20 cellular contexts compared by ENCODE assay signal in the genomic region with DNA sequence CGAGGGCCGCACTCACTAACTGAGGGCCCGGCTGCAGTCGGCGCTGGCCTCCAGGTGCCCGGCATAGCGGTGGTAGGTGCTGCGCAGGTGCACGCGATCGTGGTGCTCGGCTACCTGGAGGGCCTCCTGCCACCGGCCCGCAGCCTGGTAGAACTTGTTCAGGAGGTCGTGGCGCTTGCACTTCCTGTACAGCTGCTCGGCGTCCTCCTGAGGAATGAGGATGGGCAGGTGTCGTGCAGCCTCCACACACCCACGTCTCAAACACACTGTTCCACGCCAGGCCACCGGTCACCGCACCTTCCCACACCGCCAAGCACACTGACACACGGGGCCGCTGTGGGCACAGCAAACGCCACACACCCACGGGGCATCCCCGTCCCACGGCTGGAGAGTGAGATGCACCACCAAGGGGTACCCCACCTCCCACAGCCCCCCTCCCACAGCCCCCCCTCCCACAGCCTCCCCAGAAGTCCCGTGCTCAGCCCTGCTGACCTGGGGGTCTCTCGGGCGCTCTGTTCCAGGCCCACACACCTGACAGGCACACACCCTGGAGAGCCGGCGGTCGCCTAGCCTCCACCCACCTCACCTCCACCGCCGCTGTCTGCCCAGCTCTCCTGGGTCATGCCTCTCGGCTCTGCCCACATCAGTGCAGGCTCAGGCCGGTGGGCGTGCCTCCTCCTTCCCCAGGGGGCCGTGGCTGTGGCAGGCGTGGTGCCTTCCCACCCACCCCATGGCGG. TPM values are rescaled to one million over a fixed set of nuclear protein-coding genes. Genes with fewer than 3 reads are reported as not detected.
DNase-seq lines count a peak whose midpoint lies in the region; ATAC-seq and TF ChIP-seq lines count a peak whose summit lies in the region.
"Had no signal": no experiment of that assay in that cellular context is flagged by ENCODE, and none has a peak within 500 bp of the region (broad histone marks: within the 10 kb centered on the region; RNA-seq: fewer than 3 reads in every experiment).

No MANE protein-coding gene starts in this region.

- no peaks in the 10 kb centered on the region for H3K4me1 ChIP-seq in osteoblast (ENCODE audit: insufficient read depth, low read length)
- H3K4me1 ChIP-seq: colonic mucosa, parathyroid adenoma had no signal

- POLR2A ChIA-PET in activated CD4-positive, alpha-beta memory T cell treated with anti-CD3 and anti-CD28 coated beads for 36 hours (lab: Charles Lee), result no interaction called here
- POLR2A ChIA-PET in activated CD4-positive, alpha-beta memory T cell treated with anti-CD3 and anti-CD28 coated beads, Interleukin-2, amount 10 ng/mL, durations not matched to agents 7 days and 5 days (lab: Charles Lee), result interaction anchor here (1.0 to 1.3 kb wide), 2 partner anchors 9 to 32 kb away, joined by 3 to 4 read pairs; no protein-coding TSS in a partner anchor
- POLR2A ChIA-PET in activated CD8-positive, alpha-beta T cell treated with anti-CD3 and anti-CD28 coated beads for 36 hours (lab: Charles Lee), result interaction anchor here (0.5 to 1.8 kb wide), 6 partner anchors 8 to 207 kb away, joined by 3 to 8 read pairs (median 4); a partner anchor contains a TSS

- CTCF ChIA-PET in activated CD4-positive, alpha-beta memory T cell treated with anti-CD3 and anti-CD28 coated beads for 36 hours (lab: Charles Lee), result interaction anchor here (0.5 kb wide), 1 partner anchor 362 kb away, joined by 3 read pairs; no protein-coding TSS in a partner anchor
- CTCF ChIA-PET in activated CD4-positive, alpha-beta memory T cell treated with anti-CD3 and anti-CD28 coated beads, Interleukin-2, amount 10 ng/mL, durations not matched to agents 7 days and 5 days (lab: Charles Lee), result no interaction called here
- CTCF ChIA-PET in activated CD8-positive, alpha-beta T cell treated with anti-CD3 and anti-CD28 coated beads for 36 hours (lab: Charles Lee), result no interaction called here

- no peaks in the 10 kb centered on the region for H3K36me3 Mint-ChIP-seq in activated CD4-positive, alpha-beta memory T cell treated with anti-CD3 and anti-CD28 coated beads for 36 hours
- H3K36me3 Mint-ChIP-seq in activated CD4-positive, alpha-beta memory T cell treated with anti-CD3 and anti-CD28 coated beads, Interleukin-2, amount 10 ng/mL, durations not matched to agents 7 days and 5 days (ENCODE audit: low read depth), result no peaks in the 10 kb centered on the region
- no peaks in the 10 kb centered on the region for H3K36me3 Mint-ChIP-seq in activated CD8-positive, alpha-beta T cell treated with anti-CD3 and anti-CD28 coated beads for 36 hours (ENCODE audit: low read depth)

- H2AFZ ChIP-seq in osteoblast (ENCODE audit: low read length), result no peak overlapping the region
- H2AFZ ChIP-seq: GM23338, hepatocyte, parathyroid adenoma had no signal

- no peak for TF ChIP-seq CTCF in activated CD8-positive, alpha-beta T cell treated with anti-CD3 and anti-CD28 coated beads for 36 hours (IDR thresholded peaks at IDR 0.05)
- no peak for TF ChIP-seq CTCF in osteoblast (IDR thresholded peaks at IDR 0.05; ENCODE audit: extremely low read depth, low read depth, low read length)

- intact Hi-C loops in activated CD4-positive, alpha-beta memory T cell treated with anti-CD3 and anti-CD28 coated beads for 36 hours (cut with micrococcal nuclease), result loop anchor here (2.0 kb wide), 1 partner anchor 71 kb away; no protein-coding TSS in a partner anchor
- intact Hi-C loops in activated CD8-positive, alpha-beta T cell treated with anti-CD3 and anti-CD28 coated beads for 36 hours (cut with micrococcal nuclease), result no loop called here
- intact Hi-C loops in posterior vena cava (cut with DNase I), result no loop called here

- no peak overlapping the region for H3K4me2 ChIP-seq in osteoblast (ENCODE audit: insufficient read depth, low read length)
- H3K4me2 ChIP-seq: GM23338, hepatocyte had no signal

- H3K4me1 Mint-ChIP-seq in activated CD4-positive, alpha-beta memory T cell treated with anti-CD3 and anti-CD28 coated beads for 36 hours (ENCODE audit: low read depth), result peaks cover 26% of the 10 kb centered on the region
- H3K4me1 Mint-ChIP-seq in activated CD4-positive, alpha-beta memory T cell treated with anti-CD3 and anti-CD28 coated beads, Interleukin-2, amount 10 ng/mL, durations not matched to agents 7 days and 5 days, result peaks cover 25% of the 10 kb centered on the region
- peaks cover 21% of the 10 kb centered on the region for H3K4me1 Mint-ChIP-seq in activated CD8-positive, alpha-beta T cell treated with anti-CD3 and anti-CD28 coated beads for 36 hours (ENCODE audit: low read depth)
- H3K4me1 Mint-ChIP-seq in stimulated activated naive CD8-positive, alpha-beta T cell treated with anti-CD3 and anti-CD28 coated beads, Interleukin-15, amount 100 ng/mL, for 72 hours, result peaks cover 28% of the 10 kb centered on the region

- H3K27me3 Mint-ChIP-seq in activated CD4-positive, alpha-beta memory T cell treated with anti-CD3 and anti-CD28 coated beads for 36 hours, result no peaks in the 10 kb centered on the region
- H3K27me3 Mint-ChIP-seq in activated CD4-positive, alpha-beta memory T cell treated with anti-CD3 and anti-CD28 coated beads, Interleukin-2, amount 10 ng/mL, durations not matched to agents 7 days and 5 days, result no peaks in the 10 kb centered on the region
- H3K27me3 Mint-ChIP-seq in activated CD8-positive, alpha-beta T cell treated with anti-CD3 and anti-CD28 coated beads for 36 hours, result no peaks in the 10 kb centered on the region
- no peaks in the 10 kb centered on the region for H3K27me3 Mint-ChIP-seq in stimulated activated naive CD8-positive, alpha-beta T cell treated with anti-CD3 and anti-CD28 coated beads, Interleukin-15, amount 100 ng/mL, for 72 hours

- no peaks in the 10 kb centered on the region for H3K9me3 ChIP-seq in osteoblast (ENCODE audit: low read depth, low read length)
- H3K9me3 ChIP-seq: colonic mucosa had no signal

- ATAC-seq in activated CD8-positive, alpha-beta T cell treated with anti-CD3 and anti-CD28 coated beads for 36 hours, result peak; percentile 57
- ATAC-seq in stimulated activated naive CD8-positive, alpha-beta T cell treated with anti-CD3 and anti-CD28 coated beads, Interleukin-15, amount 100 ng/mL, for 72 hours, result peak; percentile 64
- ATAC-seq: GM23338 had no signal

- peak; percentile 34 for DNase-seq in activated CD4-positive, alpha-beta memory T cell treated with anti-CD3 and anti-CD28 coated beads for 36 hours
- DNase-seq in activated CD4-positive, alpha-beta memory T cell treated with anti-CD3 and anti-CD28 coated beads, Interleukin-2, amount 10 ng/mL, durations not matched to agents 7 days and 5 days, result no peak
- DNase-seq in activated CD8-positive, alpha-beta T cell treated with anti-CD3 and anti-CD28 coated beads for 36 hours, result peak; percentile 37
- peak; percentile 25 for DNase-seq in central memory CD4-positive, alpha-beta T cell
- peak; percentile 25 to 27 for DNase-seq in stimulated activated naive CD8-positive, alpha-beta T cell treated with anti-CD3 and anti-CD28 coated beads, Interleukin-15, amount 100 ng/mL, for 72 hours
- DNase-seq in posterior vena cava (ENCODE audit: low spot score) (no peak), osteoblast (ENCODE audit: insufficient read length, low spot score, missing footprints) (no peak)
- DNase-seq in effector CD4-positive, alpha-beta T cell, result no peak
- DNase-seq: activated CD4-positive, CD25-positive, alpha-beta regulatory T cell treated with anti-CD3 and anti-CD28 coated beads, Interleukin-2, amount 50 U/mL, for 72 hours; colonic mucosa; DND-41; islet precursor cell; NCI-H1436 treated with DMSO at 0.1 percent for 48 hours had no signal

- no peaks in the 10 kb centered on the region for H3K9me3 Mint-ChIP-seq in activated CD4-positive, alpha-beta memory T cell treated with anti-CD3 and anti-CD28 coated beads for 36 hours
- H3K9me3 Mint-ChIP-seq in activated CD4-positive, alpha-beta memory T cell treated with anti-CD3 and anti-CD28 coated beads, Interleukin-2, amount 10 ng/mL, durations not matched to agents 7 days and 5 days, result no peaks in the 10 kb centered on the region
- no peaks in the 10 kb centered on the region for H3K9me3 Mint-ChIP-seq in activated CD8-positive, alpha-beta T cell treated with anti-CD3 and anti-CD28 coated beads for 36 hours
- no peaks in the 10 kb centered on the region for H3K9me3 Mint-ChIP-seq in stimulated activated naive CD8-positive, alpha-beta T cell treated with anti-CD3 and anti-CD28 coated beads, Interleukin-15, amount 100 ng/mL, for 72 hours
- H3K9me3 Mint-ChIP-seq: GM23338 had no signal

- peak overlapping the region; percentile 45 for H3K27ac Mint-ChIP-seq in activated CD4-positive, alpha-beta memory T cell treated with anti-CD3 and anti-CD28 coated beads for 36 hours
- H3K27ac Mint-ChIP-seq in activated CD4-positive, alpha-beta memory T cell treated with anti-CD3 and anti-CD28 coated beads, Interleukin-2, amount 10 ng/mL, durations not matched to agents 7 days and 5 days, result no peak overlapping the region
- H3K27ac Mint-ChIP-seq in activated CD8-positive, alpha-beta T cell treated with anti-CD3 and anti-CD28 coated beads for 36 hours, result peak overlapping the region; percentile 78
- H3K27ac Mint-ChIP-seq in stimulated activated naive CD8-positive, alpha-beta T cell treated with anti-CD3 and anti-CD28 coated beads, Interleukin-15, amount 100 ng/mL, for 72 hours, result peak overlapping the region; percentile 88 to 92
- H3K27ac Mint-ChIP-seq: GM23338 had no signal

- no peaks in the 10 kb centered on the region for H3K27me3 ChIP-seq in osteoblast (ENCODE audit: insufficient read depth, low read length)
- H3K27me3 ChIP-seq: colonic mucosa, hepatocyte had no signal

- no peaks in the 10 kb centered on the region for H4K20me1 ChIP-seq in osteoblast (ENCODE audit: insufficient read depth, low read length)

- no peaks in the 10 kb centered on the region for H3K36me3 ChIP-seq in osteoblast (ENCODE audit: insufficient read depth, low read length)
- H3K36me3 ChIP-seq: colonic mucosa had no signal

- no peak overlapping the region for H3K4me3 ChIP-seq in osteoblast (ENCODE audit: insufficient read depth, low read length)
- H3K4me3 ChIP-seq: colonic mucosa, GM23338, hepatocyte had no signal

- no peaks in the 10 kb centered on the region for H3K79me2 ChIP-seq in osteoblast (ENCODE audit: insufficient read depth, low read length)
- H3K79me2 ChIP-seq: hepatocyte, parathyroid adenoma had no signal

- no peak overlapping the region for H3K27ac ChIP-seq in osteoblast (ENCODE audit: low read depth, low read length)
- H3K27ac ChIP-seq: colonic mucosa, hepatocyte, parathyroid adenoma had no signal

- H3K4me3 Mint-ChIP-seq in activated CD4-positive, alpha-beta memory T cell treated with anti-CD3 and anti-CD28 coated beads for 36 hours, result peak overlapping the region; percentile 56
- no peak overlapping the region for H3K4me3 Mint-ChIP-seq in activated CD4-positive, alpha-beta memory T cell treated with anti-CD3 and anti-CD28 coated beads, Interleukin-2, amount 10 ng/mL, durations not matched to agents 7 days and 5 days
- peak overlapping the region; percentile 72 for H3K4me3 Mint-ChIP-seq in activated CD8-positive, alpha-beta T cell treated with anti-CD3 and anti-CD28 coated beads for 36 hours
- peak overlapping the region; percentile 80 to 86 for H3K4me3 Mint-ChIP-seq in stimulated activated naive CD8-positive, alpha-beta T cell treated with anti-CD3 and anti-CD28 coated beads, Interleukin-15, amount 100 ng/mL, for 72 hours
- H3K4me3 Mint-ChIP-seq: GM23338 had no signal

RNA-seq across cellular contexts. Expression of a gene that starts 7.4 kb away (rescaled TPM):
- 10 to 100 TPM; 14.8 to 15.5 TPM for total RNA-seq in activated CD4-positive, alpha-beta memory T cell treated with anti-CD3 and anti-CD28 coated beads for 36 hours
- total RNA-seq in activated CD4-positive, alpha-beta memory T cell treated with anti-CD3 and anti-CD28 coated beads, Interleukin-2, amount 10 ng/mL, durations not matched to agents 7 days and 5 days, result 10 to 100 TPM; 42.9 to 43.5 TPM
- total RNA-seq in activated CD8-positive, alpha-beta T cell treated with anti-CD3 and anti-CD28 coated beads for 36 hours, result 10 to 100 TPM; 12.9 to 14.3 TPM
- 10 to 100 TPM; 23.7 to 36.5 TPM for total RNA-seq in posterior vena cava
- 7.7 and 8.3 TPM in 2 replicates for total RNA-seq in osteoblast
- total RNA-seq: A673, SK-MEL-5 had no signal

RNA-seq across cellular contexts. Expression of a gene that starts 32.9 kb away (rescaled TPM):
- total RNA-seq in activated CD4-positive, alpha-beta memory T cell treated with anti-CD3 and anti-CD28 coated beads for 36 hours, result 10 to 100 TPM; 62.6 to 63.2 TPM
- total RNA-seq in activated CD4-positive, alpha-beta memory T cell treated with anti-CD3 and anti-CD28 coated beads, Interleukin-2, amount 10 ng/mL, durations not matched to agents 7 days and 5 days, result 10 to 100 TPM; 49.4 to 51.9 TPM
- 10 to 100 TPM; 59.1 to 62.1 TPM for total RNA-seq in activated CD8-positive, alpha-beta T cell treated with anti-CD3 and anti-CD28 coated beads for 36 hours
- total RNA-seq in posterior vena cava, result 10 to 100 TPM; 20.8 to 21.4 TPM
- total RNA-seq in osteoblast, result 12.4 and 18.1 TPM in 2 replicates

RNA-seq across cellular contexts. Expression of a gene that starts 37.3 kb away (rescaled TPM):
- not detected for total RNA-seq in activated CD4-positive, alpha-beta memory T cell treated with anti-CD3 and anti-CD28 coated beads for 36 hours
- total RNA-seq in activated CD4-positive, alpha-beta memory T cell treated with anti-CD3 and anti-CD28 coated beads, Interleukin-2, amount 10 ng/mL, durations not matched to agents 7 days and 5 days, result not detected
- total RNA-seq in activated CD8-positive, alpha-beta T cell treated with anti-CD3 and anti-CD28 coated beads for 36 hours, result not detected
- total RNA-seq in posterior vena cava, result under 1 TPM in 1 of 2 donors, not detected in 1; 0.14 TPM
- not detected in 2 replicates for total RNA-seq in osteoblast
- total RNA-seq: A673, colonic mucosa, GM23338, hepatocyte, lung microvascular endothelial cell, SK-MEL-5, temporal lobe had no signal

RNA-seq across cellular contexts. Expression of a gene that starts 51.2 kb away (rescaled TPM):
- 10 to 100 TPM; 27.1 to 33.6 TPM for total RNA-seq in activated CD4-positive, alpha-beta memory T cell treated with anti-CD3 and anti-CD28 coated beads for 36 hours
- 10 to 100 TPM; 44.2 to 49.4 TPM for total RNA-seq in activated CD4-positive, alpha-beta memory T cell treated with anti-CD3 and anti-CD28 coated beads, Interleukin-2, amount 10 ng/mL, durations not matched to agents 7 days and 5 days
- total RNA-seq in activated CD8-positive, alpha-beta T cell treated with anti-CD3 and anti-CD28 coated beads for 36 hours, result 10 to 100 TPM; 35.5 to 36.8 TPM
- total RNA-seq in posterior vena cava, result 10 to 100 TPM; 35.8 to 52.6 TPM
- total RNA-seq in osteoblast, result 161 and 187 TPM in 2 replicates

Comparison
In these comparisons a context has a peak if more than half of its experiments do, and no peak if none do; other contexts are left out.
1. DNase-seq: peak in activated CD4-positive, alpha-beta memory T cell treated with anti-CD3 and anti-CD28 coated beads for 36 hours (single experiment), activated CD8-positive, alpha-beta T cell treated with anti-CD3 and anti-CD28 coated beads for 36 hours (single experiment), central memory CD4-positive, alpha-beta T cell (single experiment) and stimulated activated naive CD8-positive, alpha-beta T cell treated with anti-CD3 and anti-CD28 coated beads, Interleukin-15, amount 100 ng/mL, for 72 hours (2 of 2); none in activated CD4-positive, alpha-beta memory T cell treated with anti-CD3 and anti-CD28 coated beads, Interleukin-2, amount 10 ng/mL, durations not matched to agents 7 days and 5 days (single experiment), posterior vena cava (single experiment), osteoblast (single experiment) and effector CD4-positive, alpha-beta T cell (single experiment).